ENCODE assay signal across 7 cellular contexts in genomic region chr12:25377475-25378179, GRCh38.
DNase-seq lines count a peak whose midpoint lies in the region; ATAC-seq and TF ChIP-seq lines count a peak whose summit lies in the region.

No MANE protein-coding gene starts in this region.

- H3K4me3 ChIP-seq in testis = no peak overlapping the region

- 63 to 82% methylated on average over 5 of the region's 5 CpGs for WGBS in testis, 2 donors

- no peak overlapping the region for H3K27ac ChIP-seq in testis

- H3K4me1 ChIP-seq in testis = no peaks in the 10 kb centered on the region

- no peaks in the 10 kb centered on the region for H3K9me3 ChIP-seq in testis

- no peak for TF ChIP-seq POLR2A in testis (IDR thresholded peaks at IDR 0.05)

- no peak for TF ChIP-seq CTCF in testis (IDR thresholded peaks at IDR 0.05)

- no peaks in the 10 kb centered on the region for H3K27me3 ChIP-seq in testis

- DNase-seq in NOMO-1 treated with dmso at 0.1 percent for 144 hours (lab: John Stamatoyannopoulos, UW; ENCODE audit: unreplicated experiment) (peak; percentile 47), dedifferentiated amniotic fluid mesenchymal stem cell (ENCODE audit: extremely low spot score) (peak; percentile 25), testis (no peak)
- peak in 5 of 6 experiments; percentile 3 to 74 (median 68) for DNase-seq in stimulated activated naive CD4-positive, alpha-beta T cell (lab: John Stamatoyannopoulos, UW)
- DNase-seq in effector CD8-positive, alpha-beta T cell (lab: John Stamatoyannopoulos, UW) = no peak

- H3K36me3 ChIP-seq in testis (ENCODE audit: low read depth, missing control alignments) = no peaks in the 10 kb centered on the region

- intact Hi-C loops in testis (cut with DNase I; ENCODE audit: low total_unique reads) = no loop called here

- ATAC-seq in GM21619 (IDR thresholded peaks at IDR 0.05; ENCODE audit: unreplicated experiment) (peak; percentile 55), HG03457 (IDR thresholded peaks at IDR 0.05; ENCODE audit: unreplicated experiment) (no peak)

Comparison
In these comparisons a context has a peak if more than half of its experiments do, and no peak if none do; other contexts are left out.
1. DNase-seq: peak in NOMO-1 treated with dmso at 0.1 percent for 144 hours (single experiment), dedifferentiated amniotic fluid mesenchymal stem cell (single experiment) and stimulated activated naive CD4-positive, alpha-beta T cell (5 of 6); none in effector CD8-positive, alpha-beta T cell (single experiment) and testis (single experiment).